8 cellular contexts compared by ENCODE assay signal in genomic region chr15:50876989-50877360, GRCh38.
A peak's percentile ranks its signal among the peaks of the same experiment; 100 is the strongest.
DNase-seq lines count a peak whose midpoint lies in the region; ATAC-seq, FAIRE-seq and TF ChIP-seq lines count a peak whose summit lies in the region.

No MANE protein-coding gene starts in this region.

- peak; percentile 39 for FAIRE-seq in A204.1 (lab: Jason Lieb, UNC)

- in situ Hi-C loops in GM13977 (cut with MboI; ENCODE audit: low pct_unique_long_range_greater_than_20kb, low sequenced_read_pairs, unreplicated experiment): loop anchor here (10.0 kb wide), 1 partner anchor 212 kb away; no protein-coding TSS in a partner anchor

- peak; percentile 89 for TF ChIP-seq CTCF in GM13977 (IDR thresholded peaks at IDR 0.05; ENCODE audit: extremely low read depth, insufficient read depth, missing control alignments)

- ATAC-seq in GM21381 (IDR thresholded peaks at IDR 0.05; ENCODE audit: unreplicated experiment): no peak

- DNase-seq in GM13977 (ENCODE audit: low spot score): peak; percentile 45
- DNase-seq in NCI-H2196 treated with DMSO at 0.1 percent for 48 hours (lab: John Stamatoyannopoulos, UW; ENCODE audit: unreplicated experiment): peak; percentile 2
- peak; percentile 65 for DNase-seq in activated CD4-positive, CD25-positive, alpha-beta regulatory T cell treated with anti-CD3 and anti-CD28 coated beads, Interleukin-2, amount 50 U/mL, for 72 hours
- DNase-seq in cerebellar cortex (ENCODE audit: low spot score): peak; percentile 83
- DNase-seq in kidney tubule cell (ENCODE audit: low spot score): peak; percentile 92
- peak; percentile 74 for DNase-seq in stimulated activated CD4-positive, alpha-beta T cell treated with anti-CD3 and anti-CD28 coated beads, Interleukin-15, amount 100 ng/mL, for 24 hours

Comparison
In these comparisons a context has a peak if more than half of its experiments do, and no peak if none do; other contexts are left out.
1. DNase-seq: peak in every context shown above with its lines; median percentile 92 in kidney tubule cell; 83 in cerebellar cortex; 74 in stimulated activated CD4-positive, alpha-beta T cell treated with anti-CD3 and anti-CD28 coated beads, Interleukin-15, amount 100 ng/mL, for 24 hours; 65 in activated CD4-positive, CD25-positive, alpha-beta regulatory T cell treated with anti-CD3 and anti-CD28 coated beads, Interleukin-2, amount 50 U/mL, for 72 hours; 45 in GM13977; 2 in NCI-H2196 treated with DMSO at 0.1 percent for 48 hours.